1 cellular context compared by ENCODE assay signal in genomic region chr5:62260510-62260909, GRCh38.
TF ChIP-seq lines count a peak whose summit lies in the region.

No MANE protein-coding gene starts in this region.

TF ChIP-seq in K562, 482 proteins besides CTCF, POLR2A, EP300 and RAD21:
- no peak for TF ChIP-seq AFF1 (IDR thresholded peaks at IDR 0.05; ENCODE audit: low read depth in 1 of 2, partially characterized antibody in 2 of 2)
- no peak for TF ChIP-seq POLR2G (IDR thresholded peaks at IDR 0.05; ENCODE audit: low read depth, low read length)
- no peak for TF ChIP-seq KDM2B (CRISPR knock-in tag; IDR thresholded peaks at IDR 0.05)
- TF ChIP-seq, protein P1, sequence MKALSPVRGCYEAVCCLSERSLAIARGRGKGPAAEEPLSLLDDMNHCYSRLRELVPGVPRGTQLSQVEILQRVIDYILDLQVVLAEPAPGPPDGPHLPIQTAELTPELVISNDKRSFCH (CRISPR knock-in tag; IDR thresholded peaks at IDR 0.05), result no peak
- TF ChIP-seq, protein P1 (tag; IDR thresholded peaks at IDR 0.05), result no peak
- TF ChIP-seq PRMT5 (CRISPR knock-in tag; IDR thresholded peaks at IDR 0.05), result no peak
- no peak for TF ChIP-seq ZNF75A (CRISPR knock-in tag; IDR thresholded peaks at IDR 0.05)
- TF ChIP-seq MBD1 (CRISPR knock-in tag; IDR thresholded peaks at IDR 0.05), result no peak
